ENCODE assay signal across 14 cellular contexts in genomic region chr4:170698334-170698733, GRCh38.
A peak's percentile ranks its signal among the peaks of the same experiment; 100 is the strongest.
DNase-seq lines count a peak whose midpoint lies in the region; ATAC-seq lines count a peak whose summit lies in the region.
"Had no signal": no experiment of that assay in that cellular context is flagged by ENCODE, and none has a peak within 500 bp of the region (broad histone marks: within the 10 kb centered on the region; RNA-seq: fewer than 3 reads in every experiment).

No MANE protein-coding gene starts in this region.

- DNase-seq in midbrain (lab: John Stamatoyannopoulos, UW) (no peak), MG63 (no peak), AG08395 (ENCODE audit: low spot score) (no peak)
- no peak for DNase-seq in activated T-cell treated with anti-CD3 and anti-CD28 coated beads, Interleukin-2, amount 50 U/mL, for 4 hours
- DNase-seq: activated naive CD8-positive, alpha-beta T cell treated with anti-CD3 and anti-CD28 coated beads for 36 hours; esophagus squamous epithelium; NCI-H446 treated with DMSO at 0.1 percent for 48 hours; T1000 had no signal

- no peaks in the 10 kb centered on the region for H3K9me3 Mint-ChIP-seq in activated T-cell treated with anti-CD3 and anti-CD28 coated beads, Interleukin-2, amount 50 U/mL, for 4 hours

- H3K4me3 Mint-ChIP-seq in activated T-cell treated with anti-CD3 and anti-CD28 coated beads, Interleukin-2, amount 50 U/mL, for 4 hours = no peak overlapping the region
- H3K4me3 Mint-ChIP-seq: activated naive CD8-positive, alpha-beta T cell treated with anti-CD3 and anti-CD28 coated beads for 36 hours; mesothelial cell of epicardium; stimulated activated memory B cell treated with anti-CD40 and anti-IgM and Interleukin-4, amounts not matched to agents 10 μg/mL and 1 μg/mL and 100 μg/mL, for 72 hours had no signal

- no peaks in the 10 kb centered on the region for H3K36me3 ChIP-seq in MG63
- H3K36me3 ChIP-seq: esophagus squamous epithelium had no signal

- no peaks in the 10 kb centered on the region for H3K9me3 ChIP-seq in MG63
- H3K9me3 ChIP-seq: esophagus squamous epithelium had no signal

- no peaks in the 10 kb centered on the region for H3K36me3 Mint-ChIP-seq in activated T-cell treated with anti-CD3 and anti-CD28 coated beads, Interleukin-2, amount 50 U/mL, for 4 hours (ENCODE audit: insufficient read depth)
- H3K36me3 Mint-ChIP-seq: activated naive CD8-positive, alpha-beta T cell treated with anti-CD3 and anti-CD28 coated beads for 36 hours; mesothelial cell of epicardium; stimulated activated memory B cell treated with anti-CD40 and anti-IgM and Interleukin-4, amounts not matched to agents 10 μg/mL and 1 μg/mL and 100 μg/mL, for 72 hours had no signal

- no peaks in the 10 kb centered on the region for H3K27me3 ChIP-seq in MG63
- H3K27me3 ChIP-seq: esophagus squamous epithelium had no signal

- no peak overlapping the region for H3K4me3 ChIP-seq in MG63
- H3K4me3 ChIP-seq: esophagus squamous epithelium had no signal

- ATAC-seq in GM18511 (IDR thresholded peaks at IDR 0.05; ENCODE audit: unreplicated experiment) (peak; percentile 87), GM21360 (IDR thresholded peaks at IDR 0.05; ENCODE audit: unreplicated experiment) (peak; percentile 61), HG02943 (IDR thresholded peaks at IDR 0.05; ENCODE audit: low read depth, unreplicated experiment) (peak; percentile 62), HG03565 (IDR thresholded peaks at IDR 0.05; ENCODE audit: unreplicated experiment) (peak; percentile 47)
- ATAC-seq in activated T-cell treated with anti-CD3 and anti-CD28 coated beads, Interleukin-2, amount 50 U/mL, for 4 hours = no peak
- ATAC-seq: stimulated activated memory B cell treated with anti-CD40 and anti-IgM and Interleukin-4, amounts not matched to agents 10 μg/mL and 1 μg/mL and 100 μg/mL, for 72 hours had no signal

- no peaks in the 10 kb centered on the region for H3K4me1 Mint-ChIP-seq in activated T-cell treated with anti-CD3 and anti-CD28 coated beads, Interleukin-2, amount 50 U/mL, for 4 hours (ENCODE audit: low read depth)
- H3K4me1 Mint-ChIP-seq: activated naive CD8-positive, alpha-beta T cell treated with anti-CD3 and anti-CD28 coated beads for 36 hours; stimulated activated memory B cell treated with anti-CD40 and anti-IgM and Interleukin-4, amounts not matched to agents 10 μg/mL and 1 μg/mL and 100 μg/mL, for 72 hours had no signal

- H3K27me3 Mint-ChIP-seq in activated T-cell treated with anti-CD3 and anti-CD28 coated beads, Interleukin-2, amount 50 U/mL, for 4 hours (ENCODE audit: low read depth) = no peaks in the 10 kb centered on the region
- H3K27me3 Mint-ChIP-seq: activated naive CD8-positive, alpha-beta T cell treated with anti-CD3 and anti-CD28 coated beads for 36 hours; stimulated activated memory B cell treated with anti-CD40 and anti-IgM and Interleukin-4, amounts not matched to agents 10 μg/mL and 1 μg/mL and 100 μg/mL, for 72 hours had no signal

Comparison
In these comparisons a context has a peak if more than half of its experiments do, and no peak if none do; other contexts are left out.
1. ATAC-seq: peak in GM18511 (single experiment), GM21360 (single experiment), HG02943 (single experiment) and HG03565 (single experiment); none in activated T-cell treated with anti-CD3 and anti-CD28 coated beads, Interleukin-2, amount 50 U/mL, for 4 hours (0 of 2).